30 cellular contexts compared by ENCODE assay signal in genomic region chr5:16922430-16922829, GRCh38. TPM values are rescaled to one million over a fixed set of nuclear protein-coding genes. Genes with fewer than 3 reads are reported as not detected.
DNase-seq lines count a peak whose midpoint lies in the region; ATAC-seq, FAIRE-seq and TF ChIP-seq lines count a peak whose summit lies in the region.
"Had no signal": no experiment of that assay in that cellular context is flagged by ENCODE, and none has a peak within 500 bp of the region (broad histone marks: within the 10 kb centered on the region; RNA-seq: fewer than 3 reads in every experiment).

No MANE protein-coding gene starts in this region.

- BruUV-seq in PC-9 (replicated peaks; lab: Mats Ljungman, UMichigan), result no TSS peak

- no peak for TF ChIP-seq CTCF in chondrocyte (IDR thresholded peaks at IDR 0.05)
- no peak for TF ChIP-seq CTCF in type B pancreatic cell (conservative IDR thresholded peaks at IDR 0.05)
- no peak for TF ChIP-seq CTCF in PC-9 (conservative IDR thresholded peaks at IDR 0.05)

- peaks cover 1% of the 10 kb centered on the region for H3K36me3 Mint-ChIP-seq in chondrocyte (ENCODE audit: low read depth)
- peaks cover 9% of the 10 kb centered on the region for H3K36me3 Mint-ChIP-seq in type B pancreatic cell
- H3K36me3 Mint-ChIP-seq: CD4-positive, CD25-positive, alpha-beta regulatory T cell; natural killer cell treated with Interleukin-12 subunit alpha and Interleukin-12 subunit beta and Interleukin-15 and Interleukin-18, amount 100 ng/mL, for 72 hours; stimulated activated memory B cell treated with anti-CD40 and anti-IgM and Interleukin-4, amounts not matched to agents 10 μg/mL and 1 μg/mL and 100 μg/mL, for 72 hours had no signal

- H3K9me3 Mint-ChIP-seq in chondrocyte (ENCODE audit: low read depth) (no peaks in the 10 kb centered on the region), type B pancreatic cell (peaks cover 13% of the 10 kb centered on the region)
- H3K9me3 Mint-ChIP-seq: activated T-cell treated with anti-CD3 and anti-CD28 coated beads, Interleukin-2, amount 50 U/mL, for 24 hours had no signal

- intact Hi-C loops in PC-9 (cut with micrococcal nuclease; ENCODE audit: unreplicated experiment), result no loop called here

- H3K4me2 ChIP-seq in PC-9, result no peak overlapping the region

- ATAC-seq in GM19438 (IDR thresholded peaks at IDR 0.05; ENCODE audit: low read depth, unreplicated experiment) (peak; percentile 86), HG03135 (IDR thresholded peaks at IDR 0.05; ENCODE audit: unreplicated experiment) (peak; percentile 55)
- ATAC-seq: effector memory CD8-positive, alpha-beta T cell; gastroesophageal sphincter; natural killer cell treated with Interleukin-12 subunit alpha and Interleukin-12 subunit beta and Interleukin-15 and Interleukin-18, amount 100 ng/mL, for 72 hours; stimulated activated memory B cell treated with anti-CD40 and anti-IgM and Interleukin-4, amounts not matched to agents 10 μg/mL and 1 μg/mL and 100 μg/mL, for 72 hours; T-helper 17 cell had no signal

- no peaks in the 10 kb centered on the region for H3K9me3 ChIP-seq in PC-9 (ENCODE audit: insufficient read depth, low read depth)
- H3K9me3 ChIP-seq: esophagus muscularis mucosa, gastroesophageal sphincter, ovary, right atrium auricular region, spleen, suprapubic skin, vagina had no signal

- H3F3A ChIP-seq in PC-9 (ENCODE audit: insufficient read depth, low read depth), result peaks cover 4% of the 10 kb centered on the region

- H3K27ac ChIP-seq in PC-9, result no peak overlapping the region
- H3K27ac ChIP-seq: esophagus muscularis mucosa, gastroesophageal sphincter, ovary, right atrium auricular region, SK-N-MC, spleen, suprapubic skin, vagina had no signal

- H2AFZ ChIP-seq in PC-9, result no peak overlapping the region

- no peak for FAIRE-seq in urothelium cell line (lab: Jason Lieb, UNC)
- FAIRE-seq: HTR-8/SVneo, islet of Langerhans had no signal

- H3K4me1 Mint-ChIP-seq in chondrocyte (ENCODE audit: low read depth) (peaks cover 29% of the 10 kb centered on the region), type B pancreatic cell (ENCODE audit: unreplicated experiment) (peaks cover 12% of the 10 kb centered on the region)
- H3K4me1 Mint-ChIP-seq: CD4-positive, CD25-positive, alpha-beta regulatory T cell; stimulated activated memory B cell treated with anti-CD40 and anti-IgM and Interleukin-4, amounts not matched to agents 10 μg/mL and 1 μg/mL and 100 μg/mL, for 72 hours; T-helper 17 cell had no signal

- DNase-seq in chondrocyte (ENCODE audit: low spot score) (no peak), type B pancreatic cell (ENCODE audit: extremely low spot score, unreplicated experiment) (no peak), urothelium cell line (ENCODE audit: low spot score) (no peak), COR-L47 (lab: John Stamatoyannopoulos, UW) (no peak), PC-9 (no peak)
- DNase-seq: activated CD4-positive, alpha-beta T cell treated with anti-CD3 and anti-CD28 coated beads for 4 hours; activated T-cell treated with anti-CD3 and anti-CD28 coated beads, Interleukin-2, amount 50 U/mL, for 24 hours; CD4-positive, CD25-positive, alpha-beta regulatory T cell; effector memory CD8-positive, alpha-beta T cell; EL; H9; midbrain; NCI-H1694; ovary; RPMI8226; spleen; stimulated activated CD4-positive, alpha-beta T cell treated with anti-CD3 and anti-CD28 coated beads, Interleukin-2, amount 100 ng/mL, for 48 hours; T-helper 17 cell had no signal

- CTCF ChIA-PET in PC-9 (lab: Charles Lee), result interaction anchor here (0.6 to 0.7 kb wide), 3 partner anchors 58 to 1966 kb away, joined by 3 to 4 read pairs (median 3); no protein-coding TSS in a partner anchor

- H3K4me3 Mint-ChIP-seq in chondrocyte (ENCODE audit: unreplicated experiment), result no peak overlapping the region
- H3K4me3 Mint-ChIP-seq in type B pancreatic cell, result no peak overlapping the region
- H3K4me3 Mint-ChIP-seq: activated T-cell treated with anti-CD3 and anti-CD28 coated beads, Interleukin-2, amount 50 U/mL, for 24 hours; CD4-positive, CD25-positive, alpha-beta regulatory T cell; effector memory CD8-positive, alpha-beta T cell; H9; natural killer cell treated with Interleukin-12 subunit alpha and Interleukin-12 subunit beta and Interleukin-15 and Interleukin-18, amount 100 ng/mL, for 72 hours; stimulated activated memory B cell treated with anti-CD40 and anti-IgM and Interleukin-4, amounts not matched to agents 10 μg/mL and 1 μg/mL and 100 μg/mL, for 72 hours; T-helper 17 cell had no signal

- no peaks in the 10 kb centered on the region for H3K36me3 ChIP-seq in PC-9 (ENCODE audit: low read depth)
- H3K36me3 ChIP-seq: esophagus muscularis mucosa, gastroesophageal sphincter, ovary, right atrium auricular region, spleen, suprapubic skin, vagina had no signal

- H3K27ac Mint-ChIP-seq in chondrocyte (ENCODE audit: unreplicated experiment) (peak overlapping the region; percentile 29), type B pancreatic cell (peak overlapping the region; percentile 27)
- H3K27ac Mint-ChIP-seq: activated T-cell treated with anti-CD3 and anti-CD28 coated beads, Interleukin-2, amount 50 U/mL, for 24 hours; CD4-positive, CD25-positive, alpha-beta regulatory T cell; effector memory CD8-positive, alpha-beta T cell; natural killer cell treated with Interleukin-12 subunit alpha and Interleukin-12 subunit beta and Interleukin-15 and Interleukin-18, amount 100 ng/mL, for 72 hours; stimulated activated memory B cell treated with anti-CD40 and anti-IgM and Interleukin-4, amounts not matched to agents 10 μg/mL and 1 μg/mL and 100 μg/mL, for 72 hours; T-helper 17 cell had no signal

- no peaks in the 10 kb centered on the region for H4K20me1 ChIP-seq in PC-9 (ENCODE audit: insufficient read depth)

- no peaks in the 10 kb centered on the region for H3K27me3 ChIP-seq in PC-9 (ENCODE audit: insufficient read depth, low read depth)
- H3K27me3 ChIP-seq: esophagus muscularis mucosa, gastroesophageal sphincter, ovary, right atrium auricular region, spleen, suprapubic skin, vagina had no signal

- POLR2A ChIA-PET in PC-9 (lab: Charles Lee; ENCODE audit: unreplicated experiment), result no interaction called here

- no peaks in the 10 kb centered on the region for H3K9me2 ChIP-seq in PC-9 (ENCODE audit: insufficient read depth)

- H3K4me3 ChIP-seq in PC-9, result no peak overlapping the region
- H3K4me3 ChIP-seq: esophagus muscularis mucosa, gastroesophageal sphincter, ovary, right atrium auricular region, SK-N-MC, spleen, suprapubic skin, vagina had no signal

- H3K79me2 ChIP-seq in PC-9 (ENCODE audit: low read depth), result peaks cover 82% of the 10 kb centered on the region

- no peaks in the 10 kb centered on the region for H3K27me3 Mint-ChIP-seq in chondrocyte (ENCODE audit: low read depth)
- H3K27me3 Mint-ChIP-seq in type B pancreatic cell, result no peaks in the 10 kb centered on the region
- H3K27me3 Mint-ChIP-seq: effector memory CD8-positive, alpha-beta T cell; natural killer cell treated with Interleukin-12 subunit alpha and Interleukin-12 subunit beta and Interleukin-15 and Interleukin-18, amount 100 ng/mL, for 72 hours; stimulated activated memory B cell treated with anti-CD40 and anti-IgM and Interleukin-4, amounts not matched to agents 10 μg/mL and 1 μg/mL and 100 μg/mL, for 72 hours had no signal

- H3K4me1 ChIP-seq in PC-9 (replicated peaks; ENCODE audit: insufficient read depth), result peaks cover 13% of the 10 kb centered on the region
- H3K4me1 ChIP-seq: gastroesophageal sphincter, right atrium auricular region, suprapubic skin had no signal

RNA-seq across cellular contexts. Expression of gene MYO10, which starts 13.7 kb away (rescaled TPM):
- total RNA-seq in chondrocyte (51.9 to 55.4 TPM (median 54.5 TPM) in 3 replicates), type B pancreatic cell (ENCODE audit: low replicate concordance) (33.6 and 52.5 TPM in 2 replicates), PC-9 (2021) (92.8 and 116 TPM in 2 replicates)
- total RNA-seq: natural killer cell treated with Interleukin-12 subunit alpha and Interleukin-12 subunit beta and Interleukin-15 and Interleukin-18, amount 100 ng/mL, for 72 hours had no signal
